1 cellular context compared by ENCODE assay signal in genomic region chr6:108848116-108848868, GRCh38.
A peak's percentile ranks its signal among the peaks of the same experiment; 100 is the strongest.
TF ChIP-seq lines count a peak whose summit lies in the region.

ARMC2 (plus strand) TSS chr6:108848422; CDS start chr6:108854268, 5,846 bp downstream.

TF ChIP-seq in HepG2, 621 proteins besides CTCF, POLR2A, EP300 and RAD21 (continued from another document and continues in another):
- TF ChIP-seq ZBTB39 (CRISPR knock-in tag; IDR thresholded peaks at IDR 0.05) (no peak), ZNF562 (CRISPR knock-in tag; IDR thresholded peaks at IDR 0.05; ENCODE audit: borderline replicate concordance) (no peak), SMYD3 (CRISPR knock-in tag; IDR thresholded peaks at IDR 0.05) (no peak), SRSF4 (IDR thresholded peaks at IDR 0.05; ENCODE audit: low read depth, low read length, poor library complexity, severe bottlenecking) (no peak), TEAD3 (CRISPR knock-in tag; optimal IDR thresholded peaks at IDR 0.05; ENCODE audit: borderline replicate concordance) (peak; percentile 55), CC2D1A (CRISPR knock-in tag; IDR thresholded peaks at IDR 0.05) (no peak), ZNF501 (CRISPR knock-in tag; IDR thresholded peaks at IDR 0.05) (peak; percentile 85; the same call in 1 of the 2 replicates), ATF2 (CRISPR knock-in tag; IDR thresholded peaks at IDR 0.05) (peak; percentile 35; the same call in 1 of the 2 replicates), HES4 (CRISPR knock-in tag; IDR thresholded peaks at IDR 0.05; ENCODE audit: borderline replicate concordance) (peak; percentile 66), ZNF354B (CRISPR knock-in tag; IDR thresholded peaks at IDR 0.05) (no peak), SMAD9 (CRISPR knock-in tag; IDR thresholded peaks at IDR 0.05) (no peak), MBNL3 (CRISPR knock-in tag; conservative IDR thresholded peaks at IDR 0.05) (no peak), IRF9 (CRISPR knock-in tag; IDR thresholded peaks at IDR 0.05; ENCODE audit: borderline replicate concordance) (peak; percentile 79; the same call in 1 of the 2 replicates), ZBTB20 (CRISPR knock-in tag; IDR thresholded peaks at IDR 0.05; ENCODE audit: borderline replicate concordance, low read depth) (no peak), MNT (IDR thresholded peaks at IDR 0.05) (no peak), BRF2 (CRISPR knock-in tag; IDR thresholded peaks at IDR 0.05) (no peak), MAF1 (CRISPR knock-in tag; IDR thresholded peaks at IDR 0.05; ENCODE audit: borderline replicate concordance) (no peak), ZNF253 (CRISPR knock-in tag; IDR thresholded peaks at IDR 0.05; ENCODE audit: borderline replicate concordance) (no peak), ISX (CRISPR knock-in tag; conservative IDR thresholded peaks at IDR 0.05) (no peak), PBX2 (CRISPR knock-in tag; IDR thresholded peaks at IDR 0.05) (no peak), ZNF274 (CRISPR knock-in tag; IDR thresholded peaks at IDR 0.05) (peak; percentile 94), SP140L (CRISPR knock-in tag; IDR thresholded peaks at IDR 0.05; ENCODE audit: borderline replicate concordance) (0 out of 2 replicates have a peak, but pooled peaks have one; percentile 52), ZNF781 (CRISPR knock-in tag; IDR thresholded peaks at IDR 0.05; ENCODE audit: borderline replicate concordance, not compliant biosample characterization) (peak; percentile 62), DBP (CRISPR knock-in tag; IDR thresholded peaks at IDR 0.05; ENCODE audit: not compliant biosample characterization) (no peak), ARID2 (CRISPR knock-in tag; IDR thresholded peaks at IDR 0.05; ENCODE audit: borderline replicate concordance) (no peak), ZNF326 (CRISPR knock-in tag; IDR thresholded peaks at IDR 0.05; ENCODE audit: borderline replicate concordance) (no peak), TEAD2 (CRISPR knock-in tag; IDR thresholded peaks at IDR 0.05) (no peak), ZNF567 (CRISPR knock-in tag; IDR thresholded peaks at IDR 0.05; ENCODE audit: borderline replicate concordance) (peak; percentile 89; the same call in 1 of the 2 replicates), NFE2L1 (CRISPR knock-in tag; IDR thresholded peaks at IDR 0.05; ENCODE audit: borderline replicate concordance) (no peak), PAX8 (CRISPR knock-in tag; IDR thresholded peaks at IDR 0.05; ENCODE audit: borderline replicate concordance) (peak; percentile 76; the same call in 1 of the 2 replicates), TAF15 (IDR thresholded peaks at IDR 0.05; ENCODE audit: low read depth, low read length, poor library complexity, severe bottlenecking) (no peak), MAFF (IDR thresholded peaks at IDR 0.05; ENCODE audit: low read depth, low read length) (no peak), MAX (IDR thresholded peaks at IDR 0.05) (peak; percentile 75), ZNF784 (CRISPR knock-in tag; IDR thresholded peaks at IDR 0.05; ENCODE audit: borderline replicate concordance) (0 out of 2 replicates have a peak, but pooled peaks have one; percentile 47), DPF2 (CRISPR knock-in tag; IDR thresholded peaks at IDR 0.05; ENCODE audit: borderline replicate concordance, low read depth) (no peak), TIGD3 (CRISPR knock-in tag; IDR thresholded peaks at IDR 0.05; ENCODE audit: borderline replicate concordance) (no peak), ZBTB38 (CRISPR knock-in tag; IDR thresholded peaks at IDR 0.05) (no peak), TRIM24 (CRISPR knock-in tag; IDR thresholded peaks at IDR 0.05) (no peak), ZNF710 (CRISPR knock-in tag; IDR thresholded peaks at IDR 0.05; ENCODE audit: borderline replicate concordance) (no peak), RARA (CRISPR knock-in tag; IDR thresholded peaks at IDR 0.05) (no peak), ZNF225 (CRISPR knock-in tag; IDR thresholded peaks at IDR 0.05) (peak; percentile 91; the same call in 1 of the 2 replicates), ZNF546 (CRISPR knock-in tag; conservative IDR thresholded peaks at IDR 0.05) (no peak), FOXP1 (IDR thresholded peaks at IDR 0.05) (no peak), FOXP1 (CRISPR knock-in tag; IDR thresholded peaks at IDR 0.05) (no peak), ZSCAN5A (CRISPR knock-in tag; IDR thresholded peaks at IDR 0.05; ENCODE audit: borderline replicate concordance) (no peak)
